Comparison of ENCODE assay signal across 14 cellular contexts in genomic region chr3:33749546-33750215, GRCh38. TPM values are rescaled to one million over a fixed set of nuclear protein-coding genes. Genes with fewer than 3 reads are reported as not detected.
DNase-seq lines count a peak whose midpoint lies in the region; ATAC-seq, FAIRE-seq and TF ChIP-seq lines count a peak whose summit lies in the region.
"Had no signal": no experiment of that assay in that cellular context is flagged by ENCODE, and none has a peak within 500 bp of the region (broad histone marks: within the 10 kb centered on the region; RNA-seq: fewer than 3 reads in every experiment).

No MANE protein-coding gene starts in this region.

- in situ Hi-C loops in gastrocnemius medialis (cut with MboI; ENCODE audit: low sequenced_read_pairs in 4 of 4): no loop called here

- no peak overlapping the region for H2AFZ ChIP-seq in KMS-11 (ENCODE audit: low read depth)

- no peaks in the 10 kb centered on the region for H4K20me1 ChIP-seq in BLaER1 treated with 17β-estradiol and CSF1 and Interleukin-3, amounts not matched to agents 10 nM and 100 nM
- H4K20me1 ChIP-seq in KMS-11 (ENCODE audit: insufficient read depth): no peaks in the 10 kb centered on the region

- intact Hi-C loops in pancreas (cut with DNase I): no loop called here
- intact Hi-C loops in gastrocnemius medialis (cut with DNase I; ENCODE audit: low total_unique reads): no loop called here

- peak overlapping the region in 3 of 11 experiments; percentile 28 to 54 (median 51); a peak in 4 of 22 replicates for H3K9ac ChIP-seq in BLaER1 treated with 17β-estradiol and CSF1 and Interleukin-3, amounts not matched to agents 10 nM and 100 nM
- H3K9ac ChIP-seq in KMS-11: no peak overlapping the region

- no peak for FAIRE-seq in pancreas (lab: Jason Lieb, UNC)

- H3K4me1 ChIP-seq in BLaER1 treated with 17β-estradiol and CSF1 and Interleukin-3, amounts not matched to agents 10 nM and 100 nM: peaks cover 0 to 41% (median 17%) of the 10 kb centered on the region in 10 experiments; a peak in 14 of 20 replicates
- H3K4me1 ChIP-seq in KMS-11 (ENCODE audit: low read depth, poor library complexity, severe bottlenecking): peaks cover 43% of the 10 kb centered on the region
- H3K4me1 ChIP-seq in pancreas: no peaks in the 10 kb centered on the region
- H3K4me1 ChIP-seq in gastrocnemius medialis: no peaks in the 10 kb centered on the region
- H3K4me1 ChIP-seq: gastroesophageal sphincter had no signal

- ATAC-seq in GM21825 (IDR thresholded peaks at IDR 0.05; ENCODE audit: unreplicated experiment) (no peak), pancreas (no peak), gastrocnemius medialis (no peak)
- ATAC-seq: gastroesophageal sphincter, right cardiac atrium had no signal

- TF ChIP-seq POLR2A in gastrocnemius medialis (IDR thresholded peaks at IDR 0.05): no peak

- no peak overlapping the region for H3K4me3 ChIP-seq in BLaER1 treated with 17β-estradiol and CSF1 and Interleukin-3, amounts not matched to agents 10 nM and 100 nM
- H3K4me3 ChIP-seq in KMS-11 (IDR thresholded peaks at IDR 0.05; ENCODE audit: insufficient read depth, low read depth, low read length) (no peak overlapping the region), fibroblast of the aortic adventitia (ENCODE audit: low read depth, low read length) (no peak overlapping the region), pancreas (no peak overlapping the region), gastrocnemius medialis (no peak overlapping the region)
- H3K4me3 ChIP-seq: coronary artery, gastroesophageal sphincter had no signal

- H3K27ac ChIP-seq in BLaER1 treated with 17β-estradiol and CSF1 and Interleukin-3, amounts not matched to agents 10 nM and 100 nM: peak overlapping the region in 7 of 11 experiments; percentile 44 to 80 (median 52); a peak in 11 of 22 replicates
- no peak overlapping the region for H3K27ac ChIP-seq in KMS-11
- H3K27ac ChIP-seq in pancreas: no peak overlapping the region
- H3K27ac ChIP-seq in gastrocnemius medialis: no peak overlapping the region
- H3K27ac ChIP-seq: coronary artery, gastroesophageal sphincter had no signal

- no peaks in the 10 kb centered on the region for H3K36me3 ChIP-seq in BLaER1 treated with 17β-estradiol and CSF1 and Interleukin-3, amounts not matched to agents 10 nM and 100 nM
- H3K36me3 ChIP-seq in KMS-11 (ENCODE audit: insufficient read depth) (no peaks in the 10 kb centered on the region), pancreas (no peaks in the 10 kb centered on the region), gastrocnemius medialis (no peaks in the 10 kb centered on the region)
- H3K36me3 ChIP-seq: gastroesophageal sphincter had no signal

- no peaks in the 10 kb centered on the region for H3K27me3 ChIP-seq in BLaER1 treated with 17β-estradiol and CSF1 and Interleukin-3, amounts not matched to agents 10 nM and 100 nM
- H3K27me3 ChIP-seq in KMS-11 (ENCODE audit: insufficient read depth, low read depth) (no peaks in the 10 kb centered on the region), pancreas (no peaks in the 10 kb centered on the region), gastrocnemius medialis (no peaks in the 10 kb centered on the region)
- H3K27me3 ChIP-seq: gastroesophageal sphincter had no signal

- peak overlapping the region in 9 of 11 experiments; percentile 2 to 68 (median 55); a peak in 13 of 22 replicates for H3K4me2 ChIP-seq in BLaER1 treated with 17β-estradiol and CSF1 and Interleukin-3, amounts not matched to agents 10 nM and 100 nM
- peak overlapping the region; percentile 36; the same call in 1 of the 2 replicates for H3K4me2 ChIP-seq in KMS-11

- DNase-seq in SKM-1 treated with dmso at 0.1 percent for 144 hours (lab: John Stamatoyannopoulos, UW; ENCODE audit: unreplicated experiment): peak; percentile 86
- DNase-seq in fibroblast of the aortic adventitia (ENCODE audit: low read depth): peak; percentile 70
- no peak for DNase-seq in inferior parietal cortex (ENCODE audit: extremely low spot score)
- DNase-seq in pancreas: no peak
- no peak for DNase-seq in gastrocnemius medialis
- DNase-seq: CD4-positive, alpha-beta T cell; KG1; right cardiac atrium; T-helper 9 cell had no signal

- TF ChIP-seq CTCF in KMS-11 (conservative IDR thresholded peaks at IDR 0.05; ENCODE audit: low read depth, low read length) (no peak), fibroblast of the aortic adventitia (IDR thresholded peaks at IDR 0.05; ENCODE audit: insufficient read depth, low read length) (no peak), pancreas (IDR thresholded peaks at IDR 0.05) (no peak), gastrocnemius medialis (IDR thresholded peaks at IDR 0.05 in 4 of 5, conservative IDR thresholded peaks at IDR 0.05 in 1 of 5) (no peak)

- H3K79me2 ChIP-seq in KMS-11 (ENCODE audit: insufficient read depth, low read depth): no peaks in the 10 kb centered on the region

- H3K9me3 ChIP-seq in BLaER1 treated with 17β-estradiol and CSF1 and Interleukin-3, amounts not matched to agents 10 nM and 100 nM (replicated peaks in 1 of 11): peaks cover 14 to 21% (median 16%) of the 10 kb centered on the region in 11 experiments
- H3K9me3 ChIP-seq in pancreas (no peaks in the 10 kb centered on the region), gastrocnemius medialis (no peaks in the 10 kb centered on the region)

- 49 to 51% methylated on average over 2 of the region's 2 CpGs for WGBS in pancreas, 2 donors

RNA-seq across cellular contexts. Expression of gene CLASP2, which starts 31.6 kb away (rescaled TPM):
- total RNA-seq in fibroblast of the aortic adventitia (ENCODE audit: low replicate concordance) (54.8 and 56.7 TPM in 2 replicates), pancreas (10 to 100 TPM; 20.2 to 33.5 (median 21.4) TPM), gastrocnemius medialis (10 to 100 TPM; 37.6 to 55.2 (median 44.6) TPM)
- 10 to 100 TPM in 1 of 2 donors, 1 to 10 TPM in 1; 8.5 to 16.7 TPM for polyA plus RNA-seq in pancreas

RNA-seq across cellular contexts. Expression of gene PDCD6IP, which starts 48.7 kb away (rescaled TPM):
- total RNA-seq in fibroblast of the aortic adventitia (ENCODE audit: low replicate concordance): 105 and 258 TPM in 2 replicates
- 100 to 1,000 TPM in 1 of 6 donors, 10 to 100 TPM in 5; 68.0 to 130 (median 83.4) TPM for total RNA-seq in pancreas
- polyA plus RNA-seq in pancreas: 10 to 100 TPM; 15.1 to 27.6 TPM
- total RNA-seq in gastrocnemius medialis: 100 to 1,000 TPM in 3 of 4 donors, 10 to 100 TPM in 1; 93.9 to 181 (median 127) TPM

Comparison
In these comparisons a context has a peak if more than half of its experiments do, and no peak if none do; other contexts are left out.
1. H3K27ac ChIP-seq: peak in BLaER1 treated with 17β-estradiol and CSF1 and Interleukin-3, amounts not matched to agents 10 nM and 100 nM (7 of 11); none in KMS-11 (single experiment), pancreas (0 of 4) and gastrocnemius medialis (0 of 4).
2. DNase-seq: peak in SKM-1 treated with dmso at 0.1 percent for 144 hours (single experiment) and fibroblast of the aortic adventitia (single experiment); none in inferior parietal cortex (single experiment), pancreas (0 of 6) and gastrocnemius medialis (0 of 2).